21 cellular contexts compared by ENCODE assay signal in genomic region chr4:79820427-79820826, GRCh38.
DNase-seq lines count a peak whose midpoint lies in the region; ATAC-seq and TF ChIP-seq lines count a peak whose summit lies in the region.
"Had no signal": no experiment of that assay in that cellular context is flagged by ENCODE, and none has a peak within 500 bp of the region (broad histone marks: within the 10 kb centered on the region; RNA-seq: fewer than 3 reads in every experiment).

No MANE protein-coding gene starts in this region.

- H3K4me3 ChIP-seq in BE2C (ENCODE audit: low read depth, low read length) = no peak overlapping the region
- H3K4me3 ChIP-seq: cardiac muscle cell, HAP-1, thoracic aorta, vagina had no signal

- no peaks in the 10 kb centered on the region for H3K27me3 Mint-ChIP-seq in activated T-helper 17 cell treated with anti-CD3 and anti-CD28 coated beads, Interleukin-2, amount 50 U/mL, for 72 hours

- H3K27me3 ChIP-seq in BE2C = no peaks in the 10 kb centered on the region
- H3K27me3 ChIP-seq: cardiac muscle cell, neutrophil, vagina had no signal

- no peak overlapping the region for H3K27ac Mint-ChIP-seq in activated T-helper 17 cell treated with anti-CD3 and anti-CD28 coated beads, Interleukin-2, amount 50 U/mL, for 72 hours
- H3K27ac Mint-ChIP-seq: activated CD4-positive, alpha-beta memory T cell treated with anti-CD3 and anti-CD28 coated beads for 36 hours; T-helper 1 cell treated with Interleukin-12 subunit alpha and Interleukin-12 subunit beta and Interleukin-4 antibody, amounts not matched to agents 30 μg/mL and 1 μg/mL, for 36 hours had no signal

- H3K4me1 ChIP-seq in BE2C = peaks cover 6% of the 10 kb centered on the region; the same call in 1 of the 2 replicates
- H3K4me1 ChIP-seq: HAP-1, vagina had no signal

- no peaks in the 10 kb centered on the region for H3K9me3 Mint-ChIP-seq in activated T-helper 17 cell treated with anti-CD3 and anti-CD28 coated beads, Interleukin-2, amount 50 U/mL, for 72 hours
- H3K9me3 Mint-ChIP-seq: T-helper 1 cell treated with Interleukin-12 subunit alpha and Interleukin-12 subunit beta and Interleukin-4 antibody, amounts not matched to agents 30 μg/mL and 1 μg/mL, for 36 hours had no signal

- TF ChIP-seq CTCF in BE2C (IDR thresholded peaks at IDR 0.05; ENCODE audit: low read depth, low read length) (peak; percentile 20; the same call in 1 of the 2 replicates), GM12872 (IDR thresholded peaks at IDR 0.05; ENCODE audit: insufficient read depth, low read depth, low read length) (peak; percentile 23; the same call in 1 of the 3 replicates)

- H3K4me3 Mint-ChIP-seq in activated T-helper 17 cell treated with anti-CD3 and anti-CD28 coated beads, Interleukin-2, amount 50 U/mL, for 72 hours = no peak overlapping the region
- H3K4me3 Mint-ChIP-seq: activated CD4-positive, alpha-beta memory T cell treated with anti-CD3 and anti-CD28 coated beads for 36 hours; CD14-positive monocyte; T-helper 1 cell treated with Interleukin-12 subunit alpha and Interleukin-12 subunit beta and Interleukin-4 antibody, amounts not matched to agents 30 μg/mL and 1 μg/mL, for 36 hours had no signal

- no peaks in the 10 kb centered on the region for H3K36me3 ChIP-seq in BE2C
- H3K36me3 ChIP-seq: cardiac muscle cell, HAP-1, neutrophil, thoracic aorta, vagina had no signal

- no peaks in the 10 kb centered on the region for H3K4me1 Mint-ChIP-seq in activated T-helper 17 cell treated with anti-CD3 and anti-CD28 coated beads, Interleukin-2, amount 50 U/mL, for 72 hours
- H3K4me1 Mint-ChIP-seq: CD14-positive monocyte had no signal

- H3K36me3 Mint-ChIP-seq in activated T-helper 17 cell treated with anti-CD3 and anti-CD28 coated beads, Interleukin-2, amount 50 U/mL, for 72 hours (ENCODE audit: low read depth) = no peaks in the 10 kb centered on the region
- H3K36me3 Mint-ChIP-seq: activated CD4-positive, alpha-beta memory T cell treated with anti-CD3 and anti-CD28 coated beads for 36 hours; CD14-positive monocyte had no signal

- DNase-seq in BE2C (no peak), NCI-H524 (lab: John Stamatoyannopoulos, UW) (no peak), Kasumi-1 (lab: John Stamatoyannopoulos, UW) (no peak)
- DNase-seq: activated CD4-positive, alpha-beta memory T cell treated with anti-CD3 and anti-CD28 coated beads for 36 hours; activated naive CD4-positive, alpha-beta T cell; activated T-cell treated with anti-CD3 and anti-CD28 coated beads for 4 hours; amniotic stem cell; cortex of kidney; GDM1; NCI-H1417 had no signal

- H3K9me3 ChIP-seq in BE2C = no peaks in the 10 kb centered on the region
- H3K9me3 ChIP-seq: HAP-1, neutrophil, vagina had no signal

- ATAC-seq in HG02759 (IDR thresholded peaks at IDR 0.05; ENCODE audit: unreplicated experiment) (peak; percentile 54), GM21576 (IDR thresholded peaks at IDR 0.05; ENCODE audit: unreplicated experiment) (no peak)
- peak; percentile 38 for ATAC-seq in activated T-helper 17 cell treated with anti-CD3 and anti-CD28 coated beads, Interleukin-2, amount 50 U/mL, for 72 hours (replicated peaks)
